ENCODE assay signal across 32 cellular contexts in genomic region chr18:49443837-49444236, GRCh38.
"Had no signal": no experiment of that assay in that cellular context is flagged by ENCODE, and none has a peak within 500 bp of the region (broad histone marks: within the 10 kb centered on the region; RNA-seq: fewer than 3 reads in every experiment).

No MANE protein-coding gene starts in this region.

- FAIRE-seq: astrocyte, bronchial epithelial cell had no signal

- H3K27me3 ChIP-seq: adrenal gland, ascending aorta, body of pancreas, brain microvascular endothelial cell, breast epithelium, cardiac muscle cell had no signal

- DNase-seq: activated effector memory CD4-positive, alpha-beta T cell treated with anti-CD3 and anti-CD28 coated beads, Interleukin-2, amount 50 U/mL, for 16 hours; activated effector memory CD4-positive, alpha-beta T cell treated with Interleukin-2 at 50 U/mL for 16 hours; activated gamma-delta T cell; activated gamma-delta T cell treated with Interleukin-2 at 50 U/mL for 16 hours; activated naive CD4-positive, alpha-beta T cell; activated naive CD4-positive, alpha-beta T cell treated with anti-CD3 and anti-CD28 coated beads for 36 hours; activated naive CD4-positive, alpha-beta T cell treated with anti-CD3 and anti-CD28 coated beads, Interleukin-2, amount 10 ng/mL, durations not matched to agents 7 days and 5 days; activated naive CD4-positive, alpha-beta T cell treated with anti-CD3 and anti-CD28 coated beads, Interleukin-2, amount 50 U/mL, for 16 hours; activated naive CD4-positive, alpha-beta T cell treated with Interleukin-2 at 50 U/mL for 16 hours; activated naive CD8-positive, alpha-beta T cell treated with anti-CD3 and anti-CD28 coated beads for 36 hours; activated naive CD8-positive, alpha-beta T cell treated with anti-CD3 and anti-CD28 coated beads, Interleukin-2, amount 10 ng/mL, durations not matched to agents 7 days and 5 days; activated naive CD8-positive, alpha-beta T cell treated with anti-CD3 and anti-CD28 coated beads, Interleukin-2, amount 50 U/mL, for 24 hours; activated T-cell treated with anti-CD3 and anti-CD28 coated beads, Interleukin-2, amount 50 U/mL, for 1 hour; activated T-cell treated with anti-CD3 and anti-CD28 coated beads, Interleukin-2, amount 50 U/mL, for 24 hours; activated T-cell treated with anti-CD3 and anti-CD28 coated beads, Interleukin-2, amount 50 U/mL, for 4 hours; activated T-cell treated with anti-CD3 and anti-CD28 coated beads, Interleukin-2, amount 50 U/mL, for 48 hours; activated T-cell treated with anti-CD3 and anti-CD28 coated beads, Interleukin-2, amount 50 U/mL, for 72 hours; adrenal gland; amniotic stem cell; amygdala; anterior cingulate cortex; aorta; body of pancreas; brain microvascular endothelial cell; caudate nucleus; central memory CD4-positive, alpha-beta T cell; cerebellar nuclear complex had no signal

- H3K4me3 ChIP-seq: adrenal gland, ascending aorta, body of pancreas, breast epithelium, cardiac muscle cell had no signal

- H3K36me3 ChIP-seq: adrenal gland, brain microvascular endothelial cell, breast epithelium, cardiac muscle cell had no signal

- H3K4me1 ChIP-seq: adrenal gland, body of pancreas, breast epithelium had no signal

- H3K27ac ChIP-seq: adrenal gland, ascending aorta, body of pancreas, brain microvascular endothelial cell, breast epithelium, cardiac muscle cell had no signal
